Comparison of ENCODE assay signal across 8 cellular contexts in genomic region chr2:168244318-168244717, GRCh38. TPM values are rescaled to one million over a fixed set of nuclear protein-coding genes. Genes with fewer than 3 reads are reported as not detected.
DNase-seq lines count a peak whose midpoint lies in the region; ATAC-seq, FAIRE-seq and TF ChIP-seq lines count a peak whose summit lies in the region.

No MANE protein-coding gene starts in this region.

- ATAC-seq in GM19351 (IDR thresholded peaks at IDR 0.05; ENCODE audit: unreplicated experiment), result no peak

- H3K4me3 ChIP-seq in small intestine (ENCODE audit: low read depth in 1 of 2, low read length in 2 of 2) (no peak overlapping the region), MG63 (no peak overlapping the region)

- no peaks in the 10 kb centered on the region for H3K9me3 ChIP-seq in small intestine (ENCODE audit: control insufficient read depth, low read depth)
- H3K9me3 ChIP-seq in MG63, result no peaks in the 10 kb centered on the region

- FAIRE-seq in small intestine (lab: Jason Lieb, UNC), result no peak
- no peak for FAIRE-seq in GM12891 (lab: Jason Lieb, UNC)

- no peaks in the 10 kb centered on the region for H3K27me3 ChIP-seq in small intestine (ENCODE audit: control insufficient read depth in 2 of 2, insufficient read depth in 2 of 2, low read length in 2 of 2)
- H3K27me3 ChIP-seq in MG63, result no peaks in the 10 kb centered on the region

- CTCF ChIA-PET in RWPE1 (lab: Yijun Ruan, JAX), result no interaction called here

- TF ChIP-seq POLR2A in GM12891 (IDR thresholded peaks at IDR 0.05; ENCODE audit: low read depth, low read length), result no peak

- H3K27ac ChIP-seq in RWPE1 (no peak overlapping the region), small intestine (ENCODE audit: low read depth in 1 of 2, low read length in 1 of 2) (no peak overlapping the region)

- 16 to 48% (median 24%) methylated on average over 8 of the region's 8 CpGs for WGBS in small intestine, 3 donors

- H3K36me3 ChIP-seq in small intestine (ENCODE audit: control insufficient read depth in 2 of 2, insufficient read depth in 2 of 2, low read length in 2 of 2) (peaks cover 0 to 2% of the 10 kb centered on the region in 2 donors), MG63 (peaks cover 13% of the 10 kb centered on the region)

- peak; percentile 35 for DNase-seq in MV-4-11 (lab: John Stamatoyannopoulos, UW)
- peak; percentile 57 for DNase-seq in RWPE1 (ENCODE audit: low spot score)
- peak; percentile 14 for DNase-seq in astrocyte of the hippocampus (ENCODE audit: low read depth, low spot score)
- DNase-seq in small intestine, result peak; percentile 75
- no peak for DNase-seq in SKM-1 treated with dmso at 0.1 percent for 144 hours (lab: John Stamatoyannopoulos, UW; ENCODE audit: unreplicated experiment)
- DNase-seq in GM12891 (ENCODE audit: insufficient read length, low spot score), result no peak
- no peak for DNase-seq in MG63

- POLR2A ChIA-PET in RWPE1 (lab: Yijun Ruan, JAX; ENCODE audit: low non-redundant PET), result no interaction called here

- no peak for TF ChIP-seq CTCF in RWPE1 (conservative IDR thresholded peaks at IDR 0.05; ENCODE audit: low read depth)

- peaks cover 0 to 6% of the 10 kb centered on the region in 2 donors for H3K4me1 ChIP-seq in small intestine (ENCODE audit: control insufficient read depth in 2 of 2, insufficient read depth in 1 of 2, low read depth in 1 of 2, low read length in 1 of 2)

TF ChIP-seq in GM12891, 5 proteins besides CTCF, POLR2A, EP300 and RAD21:
- no peak for TF ChIP-seq POU2F2 (IDR thresholded peaks at IDR 0.05; ENCODE audit: low read depth, low read length)
- TF ChIP-seq SPI1 (IDR thresholded peaks at IDR 0.05; ENCODE audit: low read depth, low read length), result no peak
- TF ChIP-seq PAX5 (IDR thresholded peaks at IDR 0.05; ENCODE audit: insufficient read depth, low read length, severe bottlenecking), result no peak
- no peak for TF ChIP-seq POLR2AphosphoS5 (IDR thresholded peaks at IDR 0.05; ENCODE audit: low read depth, low read length)
- TF ChIP-seq TAF1 (IDR thresholded peaks at IDR 0.05; ENCODE audit: low read depth, low read length), result no peak

RNA-seq across cellular contexts. Expression of gene STK39, which starts 3.1 kb away (rescaled TPM):
- 10 to 100 TPM; 41.0 to 68.7 (median 41.6) TPM for polyA plus RNA-seq in small intestine
- polyA plus RNA-seq in GM12891 (2012; ENCODE audit: low read depth, missing spikeins), result 0.08 TPM
- 28.1 and 34.2 TPM in 2 replicates for total RNA-seq in MG63 (2014; rRNA removed; shearing (Covaris generic); ENCODE audit: low replicate concordance)

Comparison
In these comparisons a context has a peak if more than half of its experiments do, and no peak if none do; other contexts are left out.
1. DNase-seq: peak in MV-4-11 (single experiment), RWPE1 (single experiment), astrocyte of the hippocampus (single experiment) and small intestine (single experiment); none in SKM-1 treated with dmso at 0.1 percent for 144 hours (single experiment), GM12891 (single experiment) and MG63 (single experiment).